ENCODE assay signal across 7 cellular contexts in genomic region chr17:42387221-42387657, GRCh38. TPM values are rescaled to one million over a fixed set of nuclear protein-coding genes. Genes with fewer than 3 reads are reported as not detected.
DNase-seq lines count a peak whose midpoint lies in the region; ATAC-seq and TF ChIP-seq lines count a peak whose summit lies in the region.

No MANE protein-coding gene starts in this region.

- H3K27ac Mint-ChIP-seq in brain = peak overlapping the region; percentile 57 to 98 (median 86)

- H3K27me3 Mint-ChIP-seq in brain = peaks cover 7% of the 10 kb centered on the region

- H3K9me2 ChIP-seq in GM23248 (ENCODE audit: insufficient read depth) = no peaks in the 10 kb centered on the region

- no peaks in the 10 kb centered on the region for H3K27me3 ChIP-seq in GM23248 (replicated peaks; ENCODE audit: insufficient read depth)
- H3K27me3 ChIP-seq in tibial artery = no peaks in the 10 kb centered on the region

- H3K27ac ChIP-seq in GM23248 (peak overlapping the region; percentile 93), tibial artery (peak overlapping the region; percentile 98 to 100)

- H3K4me2 ChIP-seq in GM23248 (ENCODE audit: unreplicated experiment) = peak overlapping the region; percentile 95

- H3K4me3 Mint-ChIP-seq in brain = peak overlapping the region; percentile 92 to 99 (median 92)

- H3K4me1 Mint-ChIP-seq in brain = peaks cover 55% of the 10 kb centered on the region

- intact Hi-C loops in tibial artery (cut with DNase I; ENCODE audit: low total_unique reads) = no loop called here

- H3K4me1 ChIP-seq in GM23248 (ENCODE audit: insufficient read depth) (peaks cover 16% of the 10 kb centered on the region; the same call in 1 of the 2 replicates), tibial artery (peaks cover 0 to 57% (median 31%) of the 10 kb centered on the region in 4 donors)

- H2AFZ ChIP-seq in GM23248 = no peak overlapping the region

- H3K36me3 Mint-ChIP-seq in brain = peaks cover 30% of the 10 kb centered on the region

- peaks cover 14% of the 10 kb centered on the region; the same call in 1 of the 2 replicates for H4K20me1 ChIP-seq in GM23248 (ENCODE audit: insufficient read depth)

- ATAC-seq in left lobe of liver = peak; percentile 2
- ATAC-seq in GM18861 (IDR thresholded peaks at IDR 0.05; ENCODE audit: unreplicated experiment) = no peak

- TF ChIP-seq CTCF in brain (conservative IDR thresholded peaks at IDR 0.05) (no peak), tibial artery (IDR thresholded peaks at IDR 0.05) (no peak)

- no peaks in the 10 kb centered on the region; the same call in 1 of the 2 replicates for H3K36me3 ChIP-seq in GM23248 (ENCODE audit: low read depth)
- H3K36me3 ChIP-seq in tibial artery = no peaks in the 10 kb centered on the region

- peaks cover 12% of the 10 kb centered on the region for H3F3A ChIP-seq in GM23248 (ENCODE audit: insufficient read depth)

- peak overlapping the region; percentile 98 for H3K9ac ChIP-seq in GM23248

- H3K9me3 ChIP-seq in GM23248 (ENCODE audit: low read depth) (no peaks in the 10 kb centered on the region), tibial artery (no peaks in the 10 kb centered on the region)

- H3K79me2 ChIP-seq in GM23248 (ENCODE audit: insufficient read depth) = peaks cover 59% of the 10 kb centered on the region

- in situ Hi-C loops in GM23248 (cut with MboI) = no loop called here

- no peaks in the 10 kb centered on the region for H3K9me3 Mint-ChIP-seq in brain

- DNase-seq in GM23248 (peak; percentile 74), NCI-H748 (lab: John Stamatoyannopoulos, UW; ENCODE audit: unreplicated experiment) (peak; percentile 42), left lobe of liver (ENCODE audit: low spot score) (no peak), tibial artery (no peak), NCI-H2196 treated with DMSO at 0.1 percent for 48 hours (lab: John Stamatoyannopoulos, UW; ENCODE audit: unreplicated experiment) (no peak)

- peak overlapping the region; percentile 91 for H3K4me3 ChIP-seq in GM23248
- peak overlapping the region; percentile 97 to 99 for H3K4me3 ChIP-seq in tibial artery

- 1 to 2% methylated on average over 7 of the region's 7 CpGs for WGBS in GM23248 (ENCODE audit: low coverage in 1 of 2, low lambda C conversion rate in 2 of 2, missing lambda C conversion rate in 2 of 2), 2 experiments

RNA-seq across cellular contexts. Expression of gene STAT3, which starts 1.0 kb away (rescaled TPM):
- total RNA-seq in GM23248 (2014; rRNA removed; shearing (Covaris generic)) = 79.4 and 84.1 TPM in 2 replicates
- polyA plus RNA-seq in GM23248 (2016; fragmentation: Nextera tagmentation; extraction: Ambion mirVana) = 112 and 115 TPM in 2 replicates
- 81.5 TPM for polyA plus RNA-seq in brain (ENCODE audit: insufficient read depth, low read depth, low replicate concordance)
- total RNA-seq in left lobe of liver = 112 TPM

RNA-seq across cellular contexts. Expression of gene CAVIN1, which starts 35.8 kb away (rescaled TPM):
- total RNA-seq in GM23248 (2014; rRNA removed; shearing (Covaris generic)) = 1,074 and 1,102 TPM in 2 replicates
- 666 and 686 TPM in 2 replicates for polyA plus RNA-seq in GM23248 (2016; fragmentation: Nextera tagmentation; extraction: Ambion mirVana)
- polyA plus RNA-seq in brain (ENCODE audit: insufficient read depth, low read depth, low replicate concordance) = 36.9 TPM
- 12.3 TPM for total RNA-seq in left lobe of liver

Comparison
In these comparisons a context has a peak if more than half of its experiments do, and no peak if none do; other contexts are left out.
1. DNase-seq: peak in GM23248 (single experiment) and NCI-H748 (single experiment); none in left lobe of liver (single experiment), tibial artery (0 of 2) and NCI-H2196 treated with DMSO at 0.1 percent for 48 hours (single experiment).
2. RNA of gene CAVIN1, which starts 35.8 kb away (total RNA-seq): 1,074 to 1,102 TPM in GM23248; 12.3 TPM in left lobe of liver (single experiment); every median in the first group is over 10 times any median in the second.